Comparison of ENCODE assay signal across 16 cellular contexts in the genomic region with DNA sequence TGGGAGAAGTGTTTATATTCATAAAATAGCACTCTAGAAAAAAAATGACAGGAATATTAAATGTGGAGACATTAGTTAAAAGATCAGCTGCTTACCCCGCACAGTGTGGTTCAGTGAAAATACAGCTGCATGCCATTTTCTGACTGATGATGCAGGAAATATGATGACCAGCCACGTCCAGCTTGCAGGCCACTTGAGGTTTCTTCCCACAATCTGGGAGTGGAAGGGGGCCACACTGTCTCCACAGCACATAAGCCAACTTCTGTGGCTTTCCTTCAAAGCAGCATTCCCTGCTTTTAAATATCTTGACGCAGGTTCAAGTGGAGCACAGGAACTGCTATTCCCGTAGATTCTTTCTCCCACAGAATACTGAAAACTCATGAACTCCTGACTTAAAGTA.
DNase-seq lines count a peak whose midpoint lies in the region; ATAC-seq, FAIRE-seq and TF ChIP-seq lines count a peak whose summit lies in the region.
"Had no signal": no experiment of that assay in that cellular context is flagged by ENCODE, and none has a peak within 500 bp of the region (broad histone marks: within the 10 kb centered on the region; RNA-seq: fewer than 3 reads in every experiment).

No MANE protein-coding gene starts in this region.

- TF ChIP-seq CTCF in IMR-90 (conservative IDR thresholded peaks at IDR 0.05; ENCODE audit: low read depth, low read length) (no peak), chondrocyte (IDR thresholded peaks at IDR 0.05) (no peak), keratinocyte (optimal IDR thresholded peaks at IDR 0.05 in 1 of 3, IDR thresholded peaks at IDR 0.05 in 1 of 3, conservative IDR thresholded peaks at IDR 0.05 in 1 of 3; ENCODE audit: extremely low read depth in 1 of 3, insufficient read depth in 2 of 3, low read length in 3 of 3) (no peak)

- BruUV-seq in IMR-90 (replicated peaks; lab: Mats Ljungman, UMichigan), result no TSS peak

- no peaks in the 10 kb centered on the region for H3K79me2 ChIP-seq in keratinocyte (ENCODE audit: control insufficient read depth, insufficient read depth, low read length)

- H3K4me2 ChIP-seq in IMR-90 (ENCODE audit: low read depth, low read length) (no peak overlapping the region), keratinocyte (ENCODE audit: control insufficient read depth, extremely low read depth, insufficient read depth, low read depth, low read length) (no peak overlapping the region)

- H3K4ac ChIP-seq in IMR-90 (ENCODE audit: low read depth, low read length), result no peak overlapping the region

- peak overlapping the region; percentile 63; the same call in 1 of the 2 replicates for H4K5ac ChIP-seq in IMR-90 (ENCODE audit: low read depth, low read length)

- POLR2A ChIA-PET in IMR-90 (lab: Charles Lee; ENCODE audit: unreplicated experiment), result no interaction called here

- H2AK5ac ChIP-seq in IMR-90 (ENCODE audit: low read depth, low read length), result no peak overlapping the region

- intact Hi-C loops in IMR-90 (cut with micrococcal nuclease), result loop anchor here (5.0 kb wide), 1 partner anchor 143 kb away; no protein-coding TSS in a partner anchor

- H2BK120ac ChIP-seq in IMR-90 (ENCODE audit: low read depth, low read length), result no peak overlapping the region

- H3K36me3 Mint-ChIP-seq in chondrocyte (ENCODE audit: low read depth), result no peaks in the 10 kb centered on the region
- H3K36me3 Mint-ChIP-seq in activated naive CD4-positive, alpha-beta T cell treated with anti-CD3 and anti-CD28 coated beads, Interleukin-2, amount 10 ng/mL, durations not matched to agents 7 days and 5 days, result no peaks in the 10 kb centered on the region

- DNase-seq in IMR-90 (peak; percentile 30), chondrocyte (ENCODE audit: low spot score) (no peak), keratinocyte (ENCODE audit: low read depth, low spot score) (no peak), skeletal muscle cell (ENCODE audit: low read depth) (peak; percentile 65), T-helper 9 cell (no peak), DMS79 treated with DMSO at 0.1 percent for 48 hours (lab: John Stamatoyannopoulos, UW) (no peak)
- no peak for DNase-seq in activated naive CD4-positive, alpha-beta T cell treated with anti-CD3 and anti-CD28 coated beads, Interleukin-2, amount 10 ng/mL, durations not matched to agents 7 days and 5 days
- DNase-seq: C1 segment of cervical spinal cord, HCEC 1CT, KBM-7, NCI-H1092 treated with DMSO at 0.1 percent for 48 hours, NCI-H1694, NCI-H345, NCI-H526 treated with DMSO at 0.1 percent for 48 hours had no signal

- no peak overlapping the region for H3K4me3 Mint-ChIP-seq in chondrocyte (ENCODE audit: unreplicated experiment)
- H3K4me3 Mint-ChIP-seq in activated naive CD4-positive, alpha-beta T cell treated with anti-CD3 and anti-CD28 coated beads, Interleukin-2, amount 10 ng/mL, durations not matched to agents 7 days and 5 days, result no peak overlapping the region

- no peak overlapping the region for H3K4me3 ChIP-seq in IMR-90 (ENCODE audit: insufficient read depth, low read depth, low read length)
- H3K4me3 ChIP-seq in keratinocyte (ENCODE audit: control insufficient read depth in 2 of 3, extremely low read depth in 1 of 3, insufficient read depth in 2 of 3, low read depth in 1 of 3, low read length in 3 of 3), result no peak overlapping the region
- no peak overlapping the region for H3K4me3 ChIP-seq in skeletal muscle cell (ENCODE audit: low read depth, low read length)

- in situ Hi-C loops in IMR-90 (cut with MboI; ENCODE audit: low sequenced_read_pairs), result no loop called here

- no peak overlapping the region for H3K18ac ChIP-seq in IMR-90 (ENCODE audit: low read depth, low read length)

- H2BK5ac ChIP-seq in IMR-90 (ENCODE audit: low read depth, low read length, poor library complexity, severe bottlenecking), result no peak overlapping the region

- ATAC-seq in IMR-90 (ENCODE audit: low read depth), result no peak
- no peak for ATAC-seq in HG02571 (IDR thresholded peaks at IDR 0.05; ENCODE audit: unreplicated experiment)

- H3K9me3 ChIP-seq in IMR-90 (ENCODE audit: control insufficient read depth, insufficient read depth, low read length), result no peaks in the 10 kb centered on the region
- H3K9me3 ChIP-seq in keratinocyte (ENCODE audit: control insufficient read depth, low read depth, low read length), result no peaks in the 10 kb centered on the region

- peaks cover 52% of the 10 kb centered on the region for H3K4me1 Mint-ChIP-seq in chondrocyte (ENCODE audit: low read depth)
- no peaks in the 10 kb centered on the region for H3K4me1 Mint-ChIP-seq in activated naive CD4-positive, alpha-beta T cell treated with anti-CD3 and anti-CD28 coated beads, Interleukin-2, amount 10 ng/mL, durations not matched to agents 7 days and 5 days

- H3K9me1 ChIP-seq in IMR-90 (ENCODE audit: insufficient read depth, low read length) (no peaks in the 10 kb centered on the region), keratinocyte (ENCODE audit: control insufficient read depth, extremely low read depth, insufficient read depth, low read length) (no peaks in the 10 kb centered on the region)

- no peak overlapping the region for H3K9ac ChIP-seq in IMR-90 (ENCODE audit: low read depth, low read length)
- no peak overlapping the region for H3K9ac ChIP-seq in keratinocyte (ENCODE audit: control insufficient read depth, extremely low read depth, insufficient read depth, low read length)

- no peak for TF ChIP-seq RAD21 in IMR-90 (IDR thresholded peaks at IDR 0.05; ENCODE audit: low read length)

- no peaks in the 10 kb centered on the region for H3K27me3 ChIP-seq in IMR-90 (ENCODE audit: control insufficient read depth, insufficient read depth, low read length)
- no peaks in the 10 kb centered on the region for H3K27me3 ChIP-seq in keratinocyte (ENCODE audit: control insufficient read depth, extremely low read depth, insufficient read depth, low read length)

- H3K36me3 ChIP-seq in IMR-90 (ENCODE audit: control insufficient read depth, insufficient read depth, low read length), result no peaks in the 10 kb centered on the region
- no peaks in the 10 kb centered on the region for H3K36me3 ChIP-seq in keratinocyte (ENCODE audit: control insufficient read depth in 2 of 2, extremely low read depth in 1 of 2, insufficient read depth in 2 of 2, low read length in 2 of 2)

- peaks cover 10% of the 10 kb centered on the region; the same call in 1 of the 2 replicates for H3K4me1 ChIP-seq in IMR-90 (ENCODE audit: control insufficient read depth, insufficient read depth, low read length)
- H3K4me1 ChIP-seq in keratinocyte (ENCODE audit: control insufficient read depth, extremely low read depth, insufficient read depth, low read length), result peaks cover 39% of the 10 kb centered on the region

- H3K14ac ChIP-seq in IMR-90 (replicated peaks; ENCODE audit: low read depth, low read length), result no peak overlapping the region

- H4K91ac ChIP-seq in IMR-90 (ENCODE audit: insufficient read depth, low read depth, low read length), result no peak overlapping the region

- H3K56ac ChIP-seq in IMR-90 (ENCODE audit: extremely low read depth, insufficient read depth, low read length), result no peak overlapping the region

- no peak for FAIRE-seq in keratinocyte (lab: Jason Lieb, UNC)
- FAIRE-seq: GM18507 had no signal

- dilution Hi-C loops in IMR-90 (cut with HindIII; ENCODE audit: low sequenced_read_pairs, unreplicated experiment), result no loop called here
- dilution Hi-C loops in keratinocyte (cut with MboI; ENCODE audit: extremely low pct_ligation_motif_present, low sequenced_read_pairs), result no loop called here

- no CpG with 5 or more reads among the region's 4 CpGs for WGBS in IMR-90 (ENCODE audit: extremely low coverage in 2 of 2, insufficient read length in 1 of 2), 2 experiments

- no peaks in the 10 kb centered on the region for H3K9me3 Mint-ChIP-seq in chondrocyte (ENCODE audit: low read depth)
- no peaks in the 10 kb centered on the region for H3K9me3 Mint-ChIP-seq in activated naive CD4-positive, alpha-beta T cell treated with anti-CD3 and anti-CD28 coated beads, Interleukin-2, amount 10 ng/mL, durations not matched to agents 7 days and 5 days

- H3K27ac Mint-ChIP-seq in chondrocyte (ENCODE audit: unreplicated experiment), result peak overlapping the region; percentile 71
- no peak overlapping the region for H3K27ac Mint-ChIP-seq in activated naive CD4-positive, alpha-beta T cell treated with anti-CD3 and anti-CD28 coated beads, Interleukin-2, amount 10 ng/mL, durations not matched to agents 7 days and 5 days

- TF ChIP-seq POLR2A in IMR-90 (IDR thresholded peaks at IDR 0.05; ENCODE audit: low read depth, low read length), result no peak

- no peaks in the 10 kb centered on the region for H3K27me3 Mint-ChIP-seq in chondrocyte (ENCODE audit: low read depth)
- peaks cover 4% of the 10 kb centered on the region for H3K27me3 Mint-ChIP-seq in activated naive CD4-positive, alpha-beta T cell treated with anti-CD3 and anti-CD28 coated beads, Interleukin-2, amount 10 ng/mL, durations not matched to agents 7 days and 5 days

- H2BK15ac ChIP-seq in IMR-90 (ENCODE audit: low read depth, low read length), result no peak overlapping the region

- H3K23ac ChIP-seq in IMR-90 (ENCODE audit: low read depth, low read length), result no peak overlapping the region

- no peak overlapping the region for H2BK20ac ChIP-seq in IMR-90 (ENCODE audit: low read depth, low read length)

- H3K27ac ChIP-seq in IMR-90 (ENCODE audit: insufficient read depth, low read length) (no peak overlapping the region), keratinocyte (ENCODE audit: control insufficient read depth, insufficient read depth, low read length) (no peak overlapping the region)

- CTCF ChIA-PET in IMR-90 (lab: Yijun Ruan, JAX), result interaction anchor here (1.8 kb wide), 1 partner anchor 19 kb away, joined by 4 read pairs; no protein-coding TSS in a partner anchor
- CTCF ChIA-PET in activated naive CD4-positive, alpha-beta T cell treated with anti-CD3 and anti-CD28 coated beads, Interleukin-2, amount 10 ng/mL, durations not matched to agents 7 days and 5 days (lab: Charles Lee), result no interaction called here

- H4K20me1 ChIP-seq in IMR-90 (ENCODE audit: insufficient read depth, low read length) (no peaks in the 10 kb centered on the region), keratinocyte (ENCODE audit: control insufficient read depth, extremely low read depth, insufficient read depth, low read length) (no peaks in the 10 kb centered on the region)

- no peaks in the 10 kb centered on the region for H3K79me1 ChIP-seq in IMR-90 (ENCODE audit: low read depth in 1 of 2, low read length in 2 of 2)

- H2AK9ac ChIP-seq in IMR-90 (replicated peaks; ENCODE audit: low read depth, low read length, poor library complexity), result no peak overlapping the region

- no peak overlapping the region for H2AFZ ChIP-seq in IMR-90 (replicated peaks; ENCODE audit: low read length, poor library complexity)
- peak overlapping the region; percentile 21 for H2AFZ ChIP-seq in keratinocyte (ENCODE audit: control insufficient read depth, low read length)

- no peak overlapping the region for H4K8ac ChIP-seq in IMR-90 (ENCODE audit: low read depth in 2 of 2, low read length in 2 of 2)

TF ChIP-seq in IMR-90, 13 proteins besides CTCF, POLR2A, EP300 and RAD21 (continues in another document):
- TF ChIP-seq NFE2L2 (IDR thresholded peaks at IDR 0.05; ENCODE audit: low read depth, low read length), result no peak
- TF ChIP-seq MAFK (IDR thresholded peaks at IDR 0.05; ENCODE audit: low read depth, low read length), result no peak
- no peak for TF ChIP-seq RCOR1 (IDR thresholded peaks at IDR 0.05; ENCODE audit: insufficient replicate concordance, low read length)
- TF ChIP-seq BHLHE40 (IDR thresholded peaks at IDR 0.05; ENCODE audit: low read depth, low read length), result no peak

Comparison
In these comparisons a context has a peak if more than half of its experiments do, and no peak if none do; other contexts are left out.
1. DNase-seq: peak in IMR-90 (single experiment) and skeletal muscle cell (single experiment); none in chondrocyte (single experiment), keratinocyte (single experiment), T-helper 9 cell (single experiment), activated naive CD4-positive, alpha-beta T cell treated with anti-CD3 and anti-CD28 coated beads, Interleukin-2, amount 10 ng/mL, durations not matched to agents 7 days and 5 days (single experiment) and DMS79 treated with DMSO at 0.1 percent for 48 hours (single experiment).